ENCODE assay signal across 2 cellular contexts in the genomic region with DNA sequence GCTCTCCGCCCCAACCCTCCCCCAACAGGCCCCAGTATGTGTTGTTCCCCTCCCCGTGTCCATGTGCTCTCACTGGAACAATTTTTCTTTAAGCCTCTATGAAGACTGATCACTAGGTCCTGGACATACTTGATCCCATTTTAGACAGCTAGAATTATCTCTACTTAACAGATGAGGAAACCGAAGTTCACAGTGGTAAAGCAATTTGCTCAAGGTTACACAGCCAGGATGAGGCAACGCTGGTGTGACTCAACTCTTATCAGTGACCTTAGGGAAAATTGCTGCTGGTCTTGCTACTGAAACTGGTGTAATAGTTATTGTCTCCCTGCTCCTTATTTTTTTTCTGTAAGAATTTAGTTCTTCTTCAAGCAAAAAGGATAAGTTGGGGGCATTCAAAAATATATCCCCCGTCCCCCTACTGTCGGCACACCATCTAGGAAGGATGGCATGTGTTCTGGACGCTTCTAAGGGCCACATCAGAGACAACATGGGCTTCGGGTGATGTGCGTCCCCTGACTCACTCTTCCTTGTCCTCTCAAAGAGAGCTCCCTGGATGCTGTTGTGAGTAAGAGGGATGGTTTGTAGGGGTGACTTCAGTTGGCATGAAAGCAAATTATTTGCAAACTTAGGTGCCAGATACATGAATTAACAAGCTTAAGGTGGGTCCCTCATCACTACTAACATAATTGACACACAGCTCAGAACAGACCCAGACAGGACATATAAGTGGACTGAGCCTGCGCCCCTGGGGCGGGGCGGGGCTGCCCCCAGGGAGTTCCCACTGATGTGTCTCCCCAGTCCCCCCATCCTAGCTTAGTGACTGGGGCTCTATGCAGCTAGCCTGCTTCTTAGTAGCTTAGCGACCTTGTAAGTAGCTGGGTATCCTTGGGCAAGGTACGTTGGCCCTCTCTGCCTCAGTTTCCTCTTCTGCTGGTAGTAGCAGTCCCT.
TF ChIP-seq lines count a peak whose summit lies in the region.

No MANE protein-coding gene starts in this region.

TF ChIP-seq in HEK293, 187 proteins besides CTCF, POLR2A, EP300 and RAD21:
- peak; percentile 70; the same call in 1 of the 2 replicates for TF ChIP-seq OSR2 (tag by site-specific recombination; IDR thresholded peaks at IDR 0.05)
- no peak for TF ChIP-seq ZNF391 (tag by site-specific recombination; IDR thresholded peaks at IDR 0.05; ENCODE audit: borderline replicate concordance, low read depth)
- TF ChIP-seq SETDB1 (IDR thresholded peaks at IDR 0.05; ENCODE audit: insufficient read length, low read length) = peak; percentile 63
- no peak for TF ChIP-seq ZNF324 (tag by site-specific recombination; IDR thresholded peaks at IDR 0.05)
- no peak for TF ChIP-seq ZNF596 (tag by site-specific recombination; IDR thresholded peaks at IDR 0.05)
- peak; percentile 27; the same call in 1 of the 2 replicates for TF ChIP-seq TRIM28 (IDR thresholded peaks at IDR 0.05; ENCODE audit: borderline replicate concordance, low read length)
- TF ChIP-seq ZNF112 (tag by site-specific recombination; IDR thresholded peaks at IDR 0.05) = no peak

TF ChIP-seq in WTC11, 78 proteins besides CTCF, POLR2A, EP300 and RAD21:
- no peak for TF ChIP-seq TEAD1 (CRISPR knock-in tag; IDR thresholded peaks at IDR 0.05)
- no peak for TF ChIP-seq GABPB1 (CRISPR knock-in tag; IDR thresholded peaks at IDR 0.05)
- TF ChIP-seq, protein P1, sequence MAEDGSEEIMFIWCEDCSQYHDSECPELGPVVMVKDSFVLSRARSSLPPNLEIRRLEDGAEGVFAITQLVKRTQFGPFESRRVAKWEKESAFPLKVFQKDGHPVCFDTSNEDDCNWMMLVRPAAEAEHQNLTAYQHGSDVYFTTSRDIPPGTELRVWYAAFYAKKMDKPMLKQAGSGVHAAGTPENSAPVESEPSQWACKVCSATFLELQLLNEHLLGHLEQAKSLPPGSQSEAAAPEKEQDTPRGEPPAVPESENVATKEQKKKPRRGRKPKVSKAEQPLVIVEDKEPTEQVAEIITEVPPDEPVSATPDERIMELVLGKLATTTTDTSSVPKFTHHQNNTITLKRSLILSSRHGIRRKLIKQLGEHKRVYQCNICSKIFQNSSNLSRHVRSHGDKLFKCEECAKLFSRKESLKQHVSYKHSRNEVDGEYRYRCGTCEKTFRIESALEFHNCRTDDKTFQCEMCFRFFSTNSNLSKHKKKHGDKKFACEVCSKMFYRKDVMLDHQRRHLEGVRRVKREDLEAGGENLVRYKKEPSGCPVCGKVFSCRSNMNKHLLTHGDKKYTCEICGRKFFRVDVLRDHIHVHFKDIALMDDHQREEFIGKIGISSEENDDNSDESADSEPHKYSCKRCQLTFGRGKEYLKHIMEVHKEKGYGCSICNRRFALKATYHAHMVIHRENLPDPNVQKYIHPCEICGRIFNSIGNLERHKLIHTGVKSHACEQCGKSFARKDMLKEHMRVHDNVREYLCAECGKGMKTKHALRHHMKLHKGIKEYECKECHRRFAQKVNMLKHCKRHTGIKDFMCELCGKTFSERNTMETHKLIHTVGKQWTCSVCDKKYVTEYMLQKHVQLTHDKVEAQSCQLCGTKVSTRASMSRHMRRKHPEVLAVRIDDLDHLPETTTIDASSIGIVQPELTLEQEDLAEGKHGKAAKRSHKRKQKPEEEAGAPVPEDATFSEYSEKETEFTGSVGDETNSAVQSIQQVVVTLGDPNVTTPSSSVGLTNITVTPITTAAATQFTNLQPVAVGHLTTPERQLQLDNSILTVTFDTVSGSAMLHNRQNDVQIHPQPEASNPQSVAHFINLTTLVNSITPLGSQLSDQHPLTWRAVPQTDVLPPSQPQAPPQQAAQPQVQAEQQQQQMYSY (CRISPR knock-in tag; IDR thresholded peaks at IDR 0.05) = no peak
- TF ChIP-seq GTF2I (CRISPR knock-in tag; conservative IDR thresholded peaks at IDR 0.05) = no peak
- TF ChIP-seq RORB (CRISPR knock-in tag; IDR thresholded peaks at IDR 0.05) = no peak
- no peak for TF ChIP-seq ZNF219 (CRISPR knock-in tag; IDR thresholded peaks at IDR 0.05; ENCODE audit: borderline replicate concordance)
